Comparison of ENCODE assay signal across 28 cellular contexts in the genomic region with DNA sequence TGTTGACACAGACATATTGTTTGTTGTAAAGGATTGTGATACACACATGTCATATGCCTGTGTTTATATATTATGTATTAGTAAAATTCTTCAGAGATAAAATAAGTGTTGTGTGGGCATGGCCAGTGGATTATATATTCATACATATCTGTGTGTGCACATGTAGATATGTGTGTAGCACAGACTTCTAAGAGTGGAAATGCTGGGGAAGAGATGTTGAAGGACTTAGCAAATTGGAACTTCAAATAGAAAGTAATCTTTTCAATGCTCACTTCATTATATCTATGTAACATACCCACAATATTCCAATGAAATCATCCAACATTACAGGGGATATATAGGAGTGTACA.
"Had no signal": no experiment of that assay in that cellular context is flagged by ENCODE, and none has a peak within 500 bp of the region (broad histone marks: within the 10 kb centered on the region; RNA-seq: fewer than 3 reads in every experiment).

No MANE protein-coding gene starts in this region.

- DNase-seq: dermis blood vessel endothelial cell; dorsolateral prefrontal cortex; effector CD4-positive, alpha-beta T cell; effector memory CD4-positive, alpha-beta T cell; erythroblast; esophagus squamous epithelium; foreskin fibroblast; foreskin melanocyte; gastrocnemius medialis; glutamatergic neuron; head of caudate nucleus; heart right ventricle; hypothalamus; immature natural killer cell; islet precursor cell; kidney; kidney glomerular epithelial cell; left lung; left ventricle myocardium superior; lower lobe of right lung; mesendoderm; mucosa of descending colon; naive B cell had no signal

- H3K4me1 ChIP-seq: esophagus squamous epithelium, gastrocnemius medialis, heart right ventricle, left lung, lower lobe of right lung had no signal

- H3K36me3 Mint-ChIP-seq: immature natural killer cell, naive B cell had no signal

- H3K9me3 ChIP-seq: esophagus squamous epithelium, gastrocnemius medialis, heart right ventricle, left lung, lower lobe of right lung, mucosa of descending colon had no signal

- H3K27ac Mint-ChIP-seq: immature natural killer cell, naive B cell had no signal

- H3K27me3 Mint-ChIP-seq: naive B cell had no signal

- FAIRE-seq: colon, endometrium, kidney had no signal

- ATAC-seq: esophagus mucosa, gastrocnemius medialis, lower lobe of right lung, mucosa of descending colon had no signal

- H3K27me3 ChIP-seq: esophagus squamous epithelium, gastrocnemius medialis, heart right ventricle, left lung had no signal

- H3K27ac ChIP-seq: coronary artery, dorsolateral prefrontal cortex, epithelial cell of prostate, esophagus squamous epithelium, gastrocnemius medialis, heart right ventricle, left lung, lower lobe of right lung had no signal

- H3K4me1 Mint-ChIP-seq: immature natural killer cell, naive B cell had no signal

- H3K36me3 ChIP-seq: esophagus squamous epithelium, gastrocnemius medialis, heart right ventricle, left lung, lower lobe of right lung had no signal

- H3K4me3 ChIP-seq: coronary artery, dorsolateral prefrontal cortex, esophagus squamous epithelium, gastrocnemius medialis, heart right ventricle, left lung, lower lobe of right lung, mucosa of descending colon had no signal

- H3K4me3 Mint-ChIP-seq: immature natural killer cell, naive B cell had no signal
